1 cellular context compared by ENCODE assay signal in genomic region chr1:44973645-44974044, GRCh38.
A peak's percentile ranks its signal among the peaks of the same experiment; 100 is the strongest.
TF ChIP-seq lines count a peak whose summit lies in the region.

No MANE protein-coding gene starts in this region.

TF ChIP-seq in HEK293, 187 proteins besides CTCF, POLR2A, EP300 and RAD21:
- TF ChIP-seq PRDM10 (tag by site-specific recombination; IDR thresholded peaks at IDR 0.05) (0 out of 2 replicates have a peak, but pooled peaks have one; percentile 20), ZNF555 (tag by site-specific recombination; conservative IDR thresholded peaks at IDR 0.05) (no peak)
